Comparison of ENCODE assay signal across 8 cellular contexts in the genomic region with DNA sequence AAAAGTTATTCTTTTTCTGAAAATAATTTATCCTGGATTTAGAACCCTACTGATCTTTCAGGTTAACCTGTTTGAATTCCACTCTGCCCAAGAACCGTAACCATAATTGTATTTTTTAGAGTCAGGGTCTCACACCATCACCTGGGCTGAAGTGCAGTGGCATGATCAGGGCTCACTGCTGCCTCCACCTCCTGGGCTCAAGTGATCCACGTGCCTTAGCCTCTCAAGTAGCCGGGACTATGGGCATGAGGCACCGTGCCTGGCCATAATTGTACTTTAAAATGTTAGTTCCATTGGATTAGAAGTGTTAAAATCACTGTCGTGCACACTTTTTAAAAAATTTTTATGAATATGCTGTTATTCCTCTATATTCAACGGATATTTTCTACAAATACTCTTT. TPM values are rescaled to one million over a fixed set of nuclear protein-coding genes. Genes with fewer than 3 reads are reported as not detected.
DNase-seq lines count a peak whose midpoint lies in the region; ATAC-seq, FAIRE-seq and TF ChIP-seq lines count a peak whose summit lies in the region.

No MANE protein-coding gene starts in this region.

- no peaks in the 10 kb centered on the region for H3K9me3 ChIP-seq in K562 (replicated peaks; ENCODE audit: control insufficient read depth, insufficient read depth, low read depth, low read length)
- no peaks in the 10 kb centered on the region for H3K9me3 ChIP-seq in muscle layer of colon (ENCODE audit: low read length)

- H3K4me3 ChIP-seq in ACC112 (ENCODE audit: low read depth, low read length) (peak overlapping the region; percentile 100), HL-60 (replicated peaks; ENCODE audit: insufficient read depth, low read length) (no peak overlapping the region), K562 (peak overlapping the region; percentile 84; the same call in 1 of the 2 replicates), muscle layer of colon (ENCODE audit: low read depth in 1 of 2, low read length in 2 of 2) (peak overlapping the region in 1 of 2 donors; percentile 91)

- no peak for TF ChIP-seq RAD21 in K562 (CRISPR knock-in tag; conservative IDR thresholded peaks at IDR 0.05 in 1 of 2, IDR thresholded peaks at IDR 0.05 in 1 of 2)

- ATAC-seq in K562 (no peak), sciatic nerve (no peak), GM18870 (IDR thresholded peaks at IDR 0.05; ENCODE audit: unreplicated experiment) (no peak)

- H3K27ac ChIP-seq in ACC112 (ENCODE audit: low read depth, low read length): no peak overlapping the region
- H3K27ac ChIP-seq in HL-60 (replicated peaks): peak overlapping the region; percentile 92
- H3K27ac ChIP-seq in K562 (ENCODE audit: extremely low read depth, low read depth, low read length): no peak overlapping the region; the same call in 2 of the 3 replicates
- H3K27ac ChIP-seq in muscle layer of colon (ENCODE audit: low read depth, low read length): peak overlapping the region; percentile 91

- H2AFZ ChIP-seq in ACC112 (ENCODE audit: low read length, unreplicated experiment) (no peak overlapping the region), K562 (ENCODE audit: low read depth, low read length) (peak overlapping the region; percentile 96)

- peaks cover 17% of the 10 kb centered on the region for H3K79me2 ChIP-seq in ACC112 (ENCODE audit: control insufficient read depth, insufficient read depth, low read length, unreplicated experiment)
- H3K79me2 ChIP-seq in K562 (ENCODE audit: control insufficient read depth, insufficient read depth, low read length): peaks cover 14% of the 10 kb centered on the region; the same call in 2 of the 3 replicates

- intact Hi-C loops in K562 (cut with micrococcal nuclease): loop anchor here (5.0 to 10.0 kb wide), 2 partner anchors 90 to 132 kb away; a partner anchor contains a TSS
- intact Hi-C loops in sciatic nerve (cut with DNase I): no loop called here

- H3K9me1 ChIP-seq in K562 (ENCODE audit: control insufficient read depth, insufficient read depth, low read length): no peaks in the 10 kb centered on the region

- no peak for TF ChIP-seq POLR2A in K562 (conservative IDR thresholded peaks at IDR 0.05)

- no peaks in the 10 kb centered on the region for H4K20me1 ChIP-seq in K562 (replicated peaks; ENCODE audit: control insufficient read depth, insufficient read depth, low read length)

- CTCF ChIA-PET in K562 (lab: Yijun Ruan, JAX; ENCODE audit: low intra/inter-chr PET ratio): interaction anchor here (0.6 kb wide), 1 partner anchor 52 kb away, joined by 3 read pairs; no protein-coding TSS in a partner anchor

- DNase-seq in HL-60 (ENCODE audit: low read depth in 1 of 2, low spot score in 1 of 2) (no peak), K562 (ENCODE audit: extremely low read depth in 1 of 4, low spot score in 3 of 4) (no peak), sciatic nerve (ENCODE audit: low spot score) (no peak), SW 1271 (lab: John Stamatoyannopoulos, UW) (no peak), KG1 (lab: John Stamatoyannopoulos, UW) (no peak)

- TF ChIP-seq CTCF in HL-60 (IDR thresholded peaks at IDR 0.05; ENCODE audit: insufficient read depth, low read length) (no peak), K562 (IDR thresholded peaks at IDR 0.05 in 2 of 3, conservative IDR thresholded peaks at IDR 0.05 in 1 of 3; ENCODE audit: insufficient read depth in 2 of 3, low read depth in 1 of 3, low read length in 3 of 3) (no peak)

- peaks cover 12% of the 10 kb centered on the region for H3K4me1 ChIP-seq in ACC112 (ENCODE audit: control insufficient read depth, insufficient read depth, low read length, unreplicated experiment)
- H3K4me1 ChIP-seq in K562 (replicated peaks in 1 of 2; ENCODE audit: control insufficient read depth in 2 of 2, insufficient read depth in 2 of 2, low read length in 2 of 2): peaks cover 0 to 12% of the 10 kb centered on the region in 2 experiments; a peak in 3 of 5 replicates
- peaks cover 14% of the 10 kb centered on the region for H3K4me1 ChIP-seq in muscle layer of colon (ENCODE audit: insufficient read depth, low read length)

- in situ Hi-C loops in K562 (cut with MboI): no loop called here

- no peak for TF ChIP-seq EP300 in K562 (IDR thresholded peaks at IDR 0.05; ENCODE audit: low read length)

- H3K9ac ChIP-seq in K562 (ENCODE audit: insufficient read depth in 1 of 2, low read depth in 2 of 2, low read length in 2 of 2) (peak overlapping the region in 1 of 2 experiments; percentile 87; a peak in 2 of 4 replicates), muscle layer of colon (ENCODE audit: low read length) (no peak overlapping the region)

- no TSS peak for BruUV-seq in K562 (replicated peaks; lab: Mats Ljungman, UMichigan)

- peak overlapping the region; percentile 93 for H3K4me2 ChIP-seq in K562 (ENCODE audit: insufficient read depth, low read length)

- H3K36me3 ChIP-seq in ACC112 (ENCODE audit: insufficient read depth, low read length) (no peaks in the 10 kb centered on the region), K562 (ENCODE audit: control insufficient read depth, insufficient read depth, low read length) (no peaks in the 10 kb centered on the region), muscle layer of colon (ENCODE audit: insufficient read depth, low read length) (no peaks in the 10 kb centered on the region)

- FAIRE-seq in K562 (lab: Jason Lieb, UNC): no peak

- H3K27me3 ChIP-seq in ACC112 (ENCODE audit: insufficient read depth, low read length) (no peaks in the 10 kb centered on the region), HL-60 (ENCODE audit: insufficient read depth, poor library complexity, severe bottlenecking) (no peaks in the 10 kb centered on the region), K562 (ENCODE audit: control insufficient read depth in 2 of 2, insufficient read depth in 2 of 2, low read length in 2 of 2) (no peaks in the 10 kb centered on the region), muscle layer of colon (ENCODE audit: control insufficient read depth in 1 of 2, insufficient read depth in 2 of 2, low read length in 2 of 2) (no peaks in the 10 kb centered on the region)

- WGBS in K562 (ENCODE audit: insufficient coverage, low coverage, missing lambda C conversion rate): 85% methylated on average over 6 of the region's 6 CpGs

- POLR2A ChIA-PET in K562 (lab: Yijun Ruan, JAX): interaction anchor here (0.7 to 2.3 kb wide), 4 partner anchors 10 to 459 kb away, joined by 3 to 8 read pairs (median 4); no protein-coding TSS in a partner anchor

TF ChIP-seq in K562, 482 proteins besides CTCF, POLR2A, EP300 and RAD21 (continues in another document):
- no peak for TF ChIP-seq ETS2 (tag; IDR thresholded peaks at IDR 0.05; ENCODE audit: borderline replicate concordance, poor library complexity, severe bottlenecking)

RNA-seq across cellular contexts. Expression of a gene that starts 1.0 kb away (rescaled TPM):
- total RNA-seq in K562 (2011; cell fraction: chromatin; rRNA removed; ENCODE audit: low replicate concordance): 14.0 and 34.0 TPM in 2 replicates
- total RNA-seq in K562 (2011; cell fraction: nucleolus; rRNA removed): 9.2 and 9.6 TPM in 2 replicates
- total RNA-seq in K562 (2011; cell fraction: nucleoplasm; rRNA removed): 14.1 and 22.3 TPM in 2 replicates
- total RNA-seq in K562 (2014; rRNA removed) (3.4 and 3.9 TPM in 2 replicates), K562 (2014; rRNA removed; fragmentation: Illumina TruSeq; extraction: Trizol) (4.8 and 6.1 TPM in 2 replicates), K562 (2015; rRNA removed; fragmentation: Illumina TruSeq; extraction: Trizol) (6.3 and 6.8 TPM in 2 replicates), K562 (2021) (6.4 and 6.6 TPM in 2 replicates), sciatic nerve (67.7 TPM)
- polyA plus RNA-seq in K562 (2011; rRNA removed) (4.8 and 5.7 TPM in 2 replicates), K562 (2014; fragmentation: Illumina TruSeq; extraction: Trizol) (5.4 and 5.7 TPM in 2 replicates), K562 (2014; fragmentation: Nextera tagmentation; extraction: Ambion mirVana) (1 to 10 TPM; 1.6 to 1.8 TPM), K562 (2014; rRNA removed) (3.5 and 4.0 TPM in 2 replicates)
- 0.91 and 2.4 TPM in 2 replicates for polyA plus RNA-seq in K562 (2011; cell fraction: cytosol; rRNA removed)
- 9.6 and 12.8 TPM in 2 replicates for polyA plus RNA-seq in K562 (2011; cell fraction: nucleus; rRNA removed)
- polyA plus RNA-seq in K562 (2012): 3.3 and 4.7 TPM in 2 replicates
- polyA minus RNA-seq in K562 (2011; rRNA and poly(A)+ RNA removed): 10.5 and 12.9 TPM in 2 replicates
- 2.9 and 5.3 TPM in 2 replicates for polyA minus RNA-seq in K562 (2011; cell fraction: cytosol; rRNA and poly(A)+ RNA removed)
- 11.6 and 17.3 TPM in 2 replicates for polyA minus RNA-seq in K562 (2011; cell fraction: nucleus; rRNA and poly(A)+ RNA removed)

Comparison
In these comparisons a context has a peak if more than half of its experiments do, and no peak if none do; other contexts are left out.
1. H3K27ac ChIP-seq: peak in HL-60 (single experiment) and muscle layer of colon (single experiment); none in ACC112 (single experiment) and K562 (single experiment).